8 cellular contexts compared by ENCODE assay signal in genomic region chr16:566475-567361, GRCh38. TPM values are rescaled to one million over a fixed set of nuclear protein-coding genes. Genes with fewer than 3 reads are reported as not detected.
A peak's percentile ranks its signal among the peaks of the same experiment; 100 is the strongest.
DNase-seq lines count a peak whose midpoint lies in the region; ATAC-seq and TF ChIP-seq lines count a peak whose summit lies in the region.

Gene NHLRC4 (plus strand): TSS chr16:567005. CDS start chr16:568048, 1,043 bp downstream.

- H3K36me3 ChIP-seq in PC-9 (ENCODE audit: low read depth): no peaks in the 10 kb centered on the region

- CTCF ChIA-PET in PC-9 (lab: Charles Lee): no interaction called here

- peaks cover 15% of the 10 kb centered on the region for H3K4me1 ChIP-seq in PC-9 (replicated peaks; ENCODE audit: insufficient read depth)

- no peaks in the 10 kb centered on the region for H3K9me3 ChIP-seq in PC-9 (ENCODE audit: insufficient read depth, low read depth)

- TF ChIP-seq CTCF in GM10266 (IDR thresholded peaks at IDR 0.05; ENCODE audit: control insufficient read depth, insufficient read depth, low read depth, missing control alignments) (no peak), PC-9 (conservative IDR thresholded peaks at IDR 0.05) (no peak)

- BruUV-seq in PC-9 (replicated peaks; lab: Mats Ljungman, UMichigan): no TSS peak

- no peak within 1 kb of the TSS for H3K27ac ChIP-seq in PC-9

- TF ChIP-seq POLR2A in Raji (IDR thresholded peaks at IDR 0.05; ENCODE audit: insufficient read depth, low read depth, low read length): peak; percentile 43

- DNase-seq in GM10266 (ENCODE audit: extremely low spot score): peak; percentile 96
- DNase-seq in amniotic epithelial cell (ENCODE audit: low read depth): peak; percentile 63
- DNase-seq in iPS-NIHi11 (ENCODE audit: low spot score): peak; percentile 88
- peak; percentile 21 to 36 for DNase-seq in stimulated activated CD4-positive, alpha-beta T cell treated with anti-CD3 and anti-CD28 coated beads, Interleukin-4, amount 100 ng/mL, for 4 hours
- no peak for DNase-seq in PC-9

- intact Hi-C loops in PC-9 (cut with micrococcal nuclease; ENCODE audit: unreplicated experiment): no loop called here

- H3K9me2 ChIP-seq in PC-9 (ENCODE audit: insufficient read depth): no peaks in the 10 kb centered on the region

- H3K79me2 ChIP-seq in PC-9 (ENCODE audit: low read depth): peaks cover 12% of the 10 kb centered on the region

- no peak within 1 kb of the TSS for H3K4me3 ChIP-seq in PC-9

- no peaks in the 10 kb centered on the region; the same call in 1 of the 2 replicates for H4K20me1 ChIP-seq in PC-9 (ENCODE audit: insufficient read depth)

- H3K27me3 ChIP-seq in PC-9 (ENCODE audit: insufficient read depth, low read depth): no peaks in the 10 kb centered on the region

- H2AFZ ChIP-seq in PC-9: no peak within 1 kb of the TSS

- ATAC-seq in HG03103 (IDR thresholded peaks at IDR 0.05; ENCODE audit: low read depth, unreplicated experiment): peak; percentile 43
- no peak for ATAC-seq in GM21619 (IDR thresholded peaks at IDR 0.05; ENCODE audit: unreplicated experiment)

- no peak within 1 kb of the TSS for H3K4me2 ChIP-seq in PC-9

- H3F3A ChIP-seq in PC-9 (ENCODE audit: insufficient read depth, low read depth): no peaks in the 10 kb centered on the region; the same call in 1 of the 2 replicates

- POLR2A ChIA-PET in PC-9 (lab: Charles Lee; ENCODE audit: unreplicated experiment): no interaction called here

RNA-seq across cellular contexts. Expression of gene NHLRC4, which starts in this region (rescaled TPM):
- not detected in 2 replicates for total RNA-seq in PC-9 (2021)

Comparison
In these comparisons a context has a peak if more than half of its experiments do, and no peak if none do; other contexts are left out.
1. DNase-seq: peak in GM10266 (single experiment), amniotic epithelial cell (single experiment), iPS-NIHi11 (single experiment) and stimulated activated CD4-positive, alpha-beta T cell treated with anti-CD3 and anti-CD28 coated beads, Interleukin-4, amount 100 ng/mL, for 4 hours (2 of 2); none in PC-9 (0 of 2).